Comparison of ENCODE assay signal across 7 cellular contexts in genomic region chr10:3525832-3526449, GRCh38.
DNase-seq lines count a peak whose midpoint lies in the region; ATAC-seq, FAIRE-seq and TF ChIP-seq lines count a peak whose summit lies in the region.

No MANE protein-coding gene starts in this region.

- peak overlapping the region; percentile 55 for H2BK5ac ChIP-seq in IMR-90 (ENCODE audit: low read depth, low read length, poor library complexity, severe bottlenecking)

- no peaks in the 10 kb centered on the region for H3K27me3 ChIP-seq in IMR-90 (ENCODE audit: control insufficient read depth, insufficient read depth, low read length)
- no peaks in the 10 kb centered on the region for H3K27me3 ChIP-seq in bronchial epithelial cell (ENCODE audit: control insufficient read depth, insufficient read depth, low read length)
- no peaks in the 10 kb centered on the region for H3K27me3 ChIP-seq in lower lobe of right lung (ENCODE audit: low read depth)

- no peak for FAIRE-seq in bronchial epithelial cell (lab: Jason Lieb, UNC)

- dilution Hi-C loops in IMR-90 (cut with HindIII; ENCODE audit: low sequenced_read_pairs, unreplicated experiment), result no loop called here

- H4K5ac ChIP-seq in IMR-90 (ENCODE audit: low read depth, low read length), result peak overlapping the region; percentile 7; the same call in 1 of the 2 replicates

- no peaks in the 10 kb centered on the region for H3K9me3 ChIP-seq in IMR-90 (ENCODE audit: control insufficient read depth, insufficient read depth, low read length)
- no peaks in the 10 kb centered on the region for H3K9me3 ChIP-seq in lower lobe of right lung

- peak overlapping the region; percentile 87 for H2BK20ac ChIP-seq in IMR-90 (ENCODE audit: low read depth, low read length)

- H3K14ac ChIP-seq in IMR-90 (replicated peaks; ENCODE audit: low read depth, low read length), result peak overlapping the region; percentile 76

- H2BK15ac ChIP-seq in IMR-90 (ENCODE audit: low read depth, low read length), result peak overlapping the region; percentile 26; the same call in 2 of the 3 replicates

- H3K4me1 ChIP-seq in IMR-90 (ENCODE audit: control insufficient read depth, insufficient read depth, low read length) (peaks cover 14% of the 10 kb centered on the region), lower lobe of right lung (no peaks in the 10 kb centered on the region)

- peaks cover 16% of the 10 kb centered on the region for H3K9me1 ChIP-seq in IMR-90 (ENCODE audit: insufficient read depth, low read length)

- peak; percentile 97 for ATAC-seq in IMR-90 (ENCODE audit: low read depth)
- ATAC-seq in lower lobe of right lung, result peak in 1 of 2 donors; percentile 30
- ATAC-seq in HG03460 (IDR thresholded peaks at IDR 0.05; ENCODE audit: unreplicated experiment), result no peak
- ATAC-seq in GM21360 (IDR thresholded peaks at IDR 0.05; ENCODE audit: unreplicated experiment), result no peak

- CTCF ChIA-PET in IMR-90 (lab: Yijun Ruan, JAX), result no interaction called here

- peak overlapping the region; percentile 87 for H2AK5ac ChIP-seq in IMR-90 (ENCODE audit: low read depth, low read length)

- peak overlapping the region; percentile 8; the same call in 1 of the 2 replicates for H3K18ac ChIP-seq in IMR-90 (ENCODE audit: low read depth, low read length)

- H3K23ac ChIP-seq in IMR-90 (ENCODE audit: low read depth, low read length), result peak overlapping the region; percentile 77

- peak overlapping the region; percentile 51 for H4K91ac ChIP-seq in IMR-90 (ENCODE audit: insufficient read depth, low read depth, low read length)

- peak overlapping the region in 1 of 2 experiments; percentile 66; a peak in 2 of 4 replicates for H4K8ac ChIP-seq in IMR-90 (ENCODE audit: low read depth in 2 of 2, low read length in 2 of 2)

- peak overlapping the region; percentile 21 for H2AK9ac ChIP-seq in IMR-90 (replicated peaks; ENCODE audit: low read depth, low read length, poor library complexity)

- in situ Hi-C loops in IMR-90 (cut with MboI; ENCODE audit: low sequenced_read_pairs), result no loop called here

- H2AFZ ChIP-seq in IMR-90 (replicated peaks; ENCODE audit: low read length, poor library complexity), result peak overlapping the region; percentile 46

- DNase-seq in IMR-90 (peak; percentile 99), bronchial epithelial cell (ENCODE audit: low read depth) (peak; percentile 97), lower lobe of right lung (no peak), activated T-cell treated with anti-CD3 and anti-CD28 coated beads for 4 hours (no peak), NCI-H1105 treated with DMSO at 0.1 percent for 48 hours (lab: John Stamatoyannopoulos, UW) (no peak)

- peak overlapping the region; percentile 87 for H3K4ac ChIP-seq in IMR-90 (ENCODE audit: low read depth, low read length)

- peak overlapping the region; percentile 93 for H2BK120ac ChIP-seq in IMR-90 (ENCODE audit: low read depth, low read length)

- intact Hi-C loops in IMR-90 (cut with micrococcal nuclease), result loop anchor here (2.0 to 5.0 kb wide), 2 partner anchors 57 to 74 kb away; no protein-coding TSS in a partner anchor
- intact Hi-C loops in lower lobe of right lung (cut with DNase I), result no loop called here

- TF ChIP-seq RAD21 in IMR-90 (IDR thresholded peaks at IDR 0.05; ENCODE audit: low read length), result peak; percentile 39

- no peak overlapping the region for H3K9ac ChIP-seq in IMR-90 (ENCODE audit: low read depth, low read length)

- no peak overlapping the region for H3K4me3 ChIP-seq in IMR-90 (ENCODE audit: insufficient read depth, low read depth, low read length)
- H3K4me3 ChIP-seq in bronchial epithelial cell (ENCODE audit: low read depth, low read length), result no peak overlapping the region
- no peak overlapping the region for H3K4me3 ChIP-seq in lower lobe of right lung

- H3K27ac ChIP-seq in IMR-90 (ENCODE audit: insufficient read depth, low read length), result peak overlapping the region; percentile 49
- H3K27ac ChIP-seq in lower lobe of right lung, result peak overlapping the region; percentile 1

- peaks cover 0 to 5% of the 10 kb centered on the region in 2 experiments; a peak in 1 of 4 replicates for H3K79me1 ChIP-seq in IMR-90 (ENCODE audit: low read depth in 1 of 2, low read length in 2 of 2)

- H4K20me1 ChIP-seq in IMR-90 (ENCODE audit: insufficient read depth, low read length), result no peaks in the 10 kb centered on the region

- 4% methylated on average over 4 of the region's 11 CpGs; no CpG with 5 or more reads in 1 of the 2 experiments for WGBS in IMR-90 (ENCODE audit: extremely low coverage in 2 of 2, insufficient read length in 1 of 2), 2 experiments

- BruUV-seq in IMR-90 (replicated peaks; lab: Mats Ljungman, UMichigan), result no TSS peak

- POLR2A ChIA-PET in IMR-90 (lab: Charles Lee; ENCODE audit: unreplicated experiment), result no interaction called here

- peak overlapping the region; percentile 3; the same call in 1 of the 2 replicates for H3K56ac ChIP-seq in IMR-90 (ENCODE audit: extremely low read depth, insufficient read depth, low read length)

- no peak for TF ChIP-seq POLR2A in IMR-90 (IDR thresholded peaks at IDR 0.05; ENCODE audit: low read depth, low read length)

- TF ChIP-seq CTCF in IMR-90 (conservative IDR thresholded peaks at IDR 0.05; ENCODE audit: low read depth, low read length) (no peak), bronchial epithelial cell (IDR thresholded peaks at IDR 0.05; ENCODE audit: insufficient read depth, low read length, severe bottlenecking) (no peak), lower lobe of right lung (IDR thresholded peaks at IDR 0.05) (no peak)

- no peak overlapping the region for H3K4me2 ChIP-seq in IMR-90 (ENCODE audit: low read depth, low read length)

- H3K36me3 ChIP-seq in IMR-90 (ENCODE audit: control insufficient read depth, insufficient read depth, low read length), result no peaks in the 10 kb centered on the region
- no peaks in the 10 kb centered on the region for H3K36me3 ChIP-seq in bronchial epithelial cell (ENCODE audit: control insufficient read depth, insufficient read depth, low read length)
- H3K36me3 ChIP-seq in lower lobe of right lung, result no peaks in the 10 kb centered on the region

TF ChIP-seq in IMR-90, 13 proteins besides CTCF, POLR2A, EP300 and RAD21:
- TF ChIP-seq BHLHE40 (IDR thresholded peaks at IDR 0.05; ENCODE audit: low read depth, low read length), result peak; percentile 72; the same call in 1 of the 2 replicates
- TF ChIP-seq SMC3 (IDR thresholded peaks at IDR 0.05; ENCODE audit: low read depth, low read length), result no peak; the same call in 1 of the 2 replicates
- TF ChIP-seq MAZ (IDR thresholded peaks at IDR 0.05; ENCODE audit: borderline replicate concordance, low read depth, low read length), result 0 out of 2 replicates have a peak, but pooled peaks have one; percentile 30
- TF ChIP-seq FOS (IDR thresholded peaks at IDR 0.05; ENCODE audit: low read depth, low read length), result peak; percentile 100
- TF ChIP-seq, protein P1, sequence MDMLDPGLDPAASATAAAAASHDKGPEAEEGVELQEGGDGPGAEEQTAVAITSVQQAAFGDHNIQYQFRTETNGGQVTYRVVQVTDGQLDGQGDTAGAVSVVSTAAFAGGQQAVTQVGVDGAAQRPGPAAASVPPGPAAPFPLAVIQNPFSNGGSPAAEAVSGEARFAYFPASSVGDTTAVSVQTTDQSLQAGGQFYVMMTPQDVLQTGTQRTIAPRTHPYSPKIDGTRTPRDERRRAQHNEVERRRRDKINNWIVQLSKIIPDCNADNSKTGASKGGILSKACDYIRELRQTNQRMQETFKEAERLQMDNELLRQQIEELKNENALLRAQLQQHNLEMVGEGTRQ (IDR thresholded peaks at IDR 0.05; ENCODE audit: low read depth, low read length), result peak; percentile 41; the same call in 1 of the 2 replicates
- TF ChIP-seq CEBPB (IDR thresholded peaks at IDR 0.05; ENCODE audit: low read depth, low read length), result peak; percentile 49
- 0 out of 2 replicates have a peak, but pooled peaks have one; percentile 29 for TF ChIP-seq NFE2L2 (IDR thresholded peaks at IDR 0.05; ENCODE audit: low read depth, low read length)
- TF ChIP-seq MXI1 (IDR thresholded peaks at IDR 0.05; ENCODE audit: borderline replicate concordance, low read depth, low read length), result no peak
- no peak for TF ChIP-seq RFX5 (IDR thresholded peaks at IDR 0.05; ENCODE audit: low read depth, low read length)
- no peak for TF ChIP-seq ELK1 (IDR thresholded peaks at IDR 0.05; ENCODE audit: borderline replicate concordance, low read depth, low read length)
- peak; percentile 11 for TF ChIP-seq RCOR1 (IDR thresholded peaks at IDR 0.05; ENCODE audit: insufficient replicate concordance, low read length)
- 0 out of 2 replicates have a peak, but pooled peaks have one; percentile 15 for TF ChIP-seq MAFK (IDR thresholded peaks at IDR 0.05; ENCODE audit: low read depth, low read length)
- TF ChIP-seq CHD1 (IDR thresholded peaks at IDR 0.05; ENCODE audit: low read depth, low read length), result no peak

Comparison
In these comparisons a context has a peak if more than half of its experiments do, and no peak if none do; other contexts are left out.
1. DNase-seq: peak in IMR-90 (single experiment) and bronchial epithelial cell (single experiment); none in lower lobe of right lung (single experiment), activated T-cell treated with anti-CD3 and anti-CD28 coated beads for 4 hours (single experiment) and NCI-H1105 treated with DMSO at 0.1 percent for 48 hours (single experiment).